17 cellular contexts compared by ENCODE assay signal in the genomic region with DNA sequence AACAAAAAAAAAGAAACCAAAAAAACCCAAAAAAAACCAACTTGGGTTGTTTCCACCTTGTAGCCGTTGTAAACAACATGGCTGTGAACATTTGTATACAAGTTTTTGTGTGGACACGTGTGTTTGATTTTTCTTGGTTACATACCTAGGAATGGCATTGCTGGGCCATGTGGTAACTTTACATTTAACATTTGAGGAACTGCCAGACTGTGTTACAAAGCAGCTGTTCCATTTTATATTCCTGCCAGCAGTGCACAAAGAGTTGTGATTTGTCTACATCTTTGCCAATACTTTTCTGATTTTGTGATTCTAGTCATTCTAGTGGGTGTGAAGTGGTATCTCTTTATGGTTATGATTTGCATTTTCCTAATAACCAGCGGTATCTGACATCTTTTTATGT.
"Had no signal": no experiment of that assay in that cellular context is flagged by ENCODE, and none has a peak within 500 bp of the region (broad histone marks: within the 10 kb centered on the region; RNA-seq: fewer than 3 reads in every experiment).

No MANE protein-coding gene starts in this region.

- H3K4me1 ChIP-seq: lower lobe of right lung, parathyroid adenoma had no signal

- ATAC-seq: lower lobe of right lung; naive thymus-derived CD8-positive, alpha-beta T cell; right lobe of liver; stimulated activated memory B cell treated with anti-CD40 and anti-IgM and Interleukin-4, amounts not matched to agents 10 μg/mL and 1 μg/mL and 100 μg/mL, for 72 hours had no signal

- H3K27ac Mint-ChIP-seq: dendritic cell treated with granulocyte-macrophage colony-stimulating factor and Interleukin-4, amounts not matched to agents 40 ng/mL and 50 ng/mL, for 4 days had no signal

- H3K9me3 ChIP-seq: esophagus muscularis mucosa, lower lobe of right lung, right lobe of liver, thyroid gland had no signal

- DNase-seq: activated CD4-positive, alpha-beta T cell treated with anti-CD3 and anti-CD28 coated beads, Interleukin-2, amount 50 U/mL, for 1 hour; activated effector memory CD4-positive, alpha-beta T cell treated with Interleukin-2 at 50 U/mL for 16 hours; activated naive CD4-positive, alpha-beta T cell treated with anti-CD3 and anti-CD28 coated beads, Interleukin-2, amount 50 U/mL, for 16 hours; effector CD8-positive, alpha-beta T cell; foreskin melanocyte; hypothalamus; lower lobe of right lung; naive thymus-derived CD8-positive, alpha-beta T cell; right lobe of liver; stimulated activated CD4-positive, alpha-beta T cell treated with anti-CD3 and anti-CD28 coated beads, Interleukin-4, amount 100 ng/mL, for 24 hours; T1000; thyroid gland had no signal

- H3K27me3 ChIP-seq: esophagus muscularis mucosa, right lobe of liver, thyroid gland had no signal

- H3K27me3 Mint-ChIP-seq: dendritic cell treated with granulocyte-macrophage colony-stimulating factor and Interleukin-4, amounts not matched to agents 40 ng/mL and 50 ng/mL, for 4 days; naive thymus-derived CD8-positive, alpha-beta T cell; stimulated activated memory B cell treated with anti-CD40 and anti-IgM and Interleukin-4, amounts not matched to agents 10 μg/mL and 1 μg/mL and 100 μg/mL, for 72 hours had no signal

- H3K4me3 ChIP-seq: esophagus muscularis mucosa, lower lobe of right lung, right lobe of liver, smooth muscle cell, thyroid gland had no signal

- H3K27ac ChIP-seq: esophagus muscularis mucosa, lower lobe of right lung, parathyroid adenoma, right lobe of liver, thyroid gland had no signal

- H3K4me3 Mint-ChIP-seq: dendritic cell treated with granulocyte-macrophage colony-stimulating factor and Interleukin-4, amounts not matched to agents 40 ng/mL and 50 ng/mL, for 4 days; naive thymus-derived CD8-positive, alpha-beta T cell; stimulated activated memory B cell treated with anti-CD40 and anti-IgM and Interleukin-4, amounts not matched to agents 10 μg/mL and 1 μg/mL and 100 μg/mL, for 72 hours had no signal

- H3K9me3 Mint-ChIP-seq: dendritic cell treated with granulocyte-macrophage colony-stimulating factor and Interleukin-4, amounts not matched to agents 40 ng/mL and 50 ng/mL, for 4 days; naive thymus-derived CD8-positive, alpha-beta T cell; stimulated activated memory B cell treated with anti-CD40 and anti-IgM and Interleukin-4, amounts not matched to agents 10 μg/mL and 1 μg/mL and 100 μg/mL, for 72 hours had no signal
